1 cellular context compared by ENCODE assay signal in the genomic region with DNA sequence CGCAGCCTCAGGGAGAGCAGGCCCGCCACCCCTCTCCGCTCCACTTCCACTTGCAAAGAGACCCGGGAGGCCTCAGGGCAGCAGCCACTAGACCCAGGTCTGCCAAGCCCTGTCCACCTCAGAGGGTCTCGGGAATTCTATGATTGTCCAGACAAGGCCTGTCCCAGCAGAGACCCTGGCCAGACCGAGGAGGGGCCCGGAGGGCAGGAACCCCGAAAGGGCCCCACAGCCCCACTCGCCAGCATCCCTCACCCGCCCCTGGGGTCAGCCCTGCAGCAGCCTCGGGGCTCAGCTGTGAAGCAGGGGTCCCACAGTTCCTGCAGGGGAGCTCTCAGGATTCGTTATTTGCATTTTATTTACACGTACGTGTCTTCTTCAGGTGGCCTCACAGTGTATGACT.
TF ChIP-seq lines count a peak whose summit lies in the region.

No MANE protein-coding gene starts in this region.

TF ChIP-seq in GM23338, 12 proteins besides CTCF, POLR2A, EP300 and RAD21:
- TF ChIP-seq STAT1 (IDR thresholded peaks at IDR 0.05; ENCODE audit: unreplicated experiment): no peak
- TF ChIP-seq, protein P1, sequence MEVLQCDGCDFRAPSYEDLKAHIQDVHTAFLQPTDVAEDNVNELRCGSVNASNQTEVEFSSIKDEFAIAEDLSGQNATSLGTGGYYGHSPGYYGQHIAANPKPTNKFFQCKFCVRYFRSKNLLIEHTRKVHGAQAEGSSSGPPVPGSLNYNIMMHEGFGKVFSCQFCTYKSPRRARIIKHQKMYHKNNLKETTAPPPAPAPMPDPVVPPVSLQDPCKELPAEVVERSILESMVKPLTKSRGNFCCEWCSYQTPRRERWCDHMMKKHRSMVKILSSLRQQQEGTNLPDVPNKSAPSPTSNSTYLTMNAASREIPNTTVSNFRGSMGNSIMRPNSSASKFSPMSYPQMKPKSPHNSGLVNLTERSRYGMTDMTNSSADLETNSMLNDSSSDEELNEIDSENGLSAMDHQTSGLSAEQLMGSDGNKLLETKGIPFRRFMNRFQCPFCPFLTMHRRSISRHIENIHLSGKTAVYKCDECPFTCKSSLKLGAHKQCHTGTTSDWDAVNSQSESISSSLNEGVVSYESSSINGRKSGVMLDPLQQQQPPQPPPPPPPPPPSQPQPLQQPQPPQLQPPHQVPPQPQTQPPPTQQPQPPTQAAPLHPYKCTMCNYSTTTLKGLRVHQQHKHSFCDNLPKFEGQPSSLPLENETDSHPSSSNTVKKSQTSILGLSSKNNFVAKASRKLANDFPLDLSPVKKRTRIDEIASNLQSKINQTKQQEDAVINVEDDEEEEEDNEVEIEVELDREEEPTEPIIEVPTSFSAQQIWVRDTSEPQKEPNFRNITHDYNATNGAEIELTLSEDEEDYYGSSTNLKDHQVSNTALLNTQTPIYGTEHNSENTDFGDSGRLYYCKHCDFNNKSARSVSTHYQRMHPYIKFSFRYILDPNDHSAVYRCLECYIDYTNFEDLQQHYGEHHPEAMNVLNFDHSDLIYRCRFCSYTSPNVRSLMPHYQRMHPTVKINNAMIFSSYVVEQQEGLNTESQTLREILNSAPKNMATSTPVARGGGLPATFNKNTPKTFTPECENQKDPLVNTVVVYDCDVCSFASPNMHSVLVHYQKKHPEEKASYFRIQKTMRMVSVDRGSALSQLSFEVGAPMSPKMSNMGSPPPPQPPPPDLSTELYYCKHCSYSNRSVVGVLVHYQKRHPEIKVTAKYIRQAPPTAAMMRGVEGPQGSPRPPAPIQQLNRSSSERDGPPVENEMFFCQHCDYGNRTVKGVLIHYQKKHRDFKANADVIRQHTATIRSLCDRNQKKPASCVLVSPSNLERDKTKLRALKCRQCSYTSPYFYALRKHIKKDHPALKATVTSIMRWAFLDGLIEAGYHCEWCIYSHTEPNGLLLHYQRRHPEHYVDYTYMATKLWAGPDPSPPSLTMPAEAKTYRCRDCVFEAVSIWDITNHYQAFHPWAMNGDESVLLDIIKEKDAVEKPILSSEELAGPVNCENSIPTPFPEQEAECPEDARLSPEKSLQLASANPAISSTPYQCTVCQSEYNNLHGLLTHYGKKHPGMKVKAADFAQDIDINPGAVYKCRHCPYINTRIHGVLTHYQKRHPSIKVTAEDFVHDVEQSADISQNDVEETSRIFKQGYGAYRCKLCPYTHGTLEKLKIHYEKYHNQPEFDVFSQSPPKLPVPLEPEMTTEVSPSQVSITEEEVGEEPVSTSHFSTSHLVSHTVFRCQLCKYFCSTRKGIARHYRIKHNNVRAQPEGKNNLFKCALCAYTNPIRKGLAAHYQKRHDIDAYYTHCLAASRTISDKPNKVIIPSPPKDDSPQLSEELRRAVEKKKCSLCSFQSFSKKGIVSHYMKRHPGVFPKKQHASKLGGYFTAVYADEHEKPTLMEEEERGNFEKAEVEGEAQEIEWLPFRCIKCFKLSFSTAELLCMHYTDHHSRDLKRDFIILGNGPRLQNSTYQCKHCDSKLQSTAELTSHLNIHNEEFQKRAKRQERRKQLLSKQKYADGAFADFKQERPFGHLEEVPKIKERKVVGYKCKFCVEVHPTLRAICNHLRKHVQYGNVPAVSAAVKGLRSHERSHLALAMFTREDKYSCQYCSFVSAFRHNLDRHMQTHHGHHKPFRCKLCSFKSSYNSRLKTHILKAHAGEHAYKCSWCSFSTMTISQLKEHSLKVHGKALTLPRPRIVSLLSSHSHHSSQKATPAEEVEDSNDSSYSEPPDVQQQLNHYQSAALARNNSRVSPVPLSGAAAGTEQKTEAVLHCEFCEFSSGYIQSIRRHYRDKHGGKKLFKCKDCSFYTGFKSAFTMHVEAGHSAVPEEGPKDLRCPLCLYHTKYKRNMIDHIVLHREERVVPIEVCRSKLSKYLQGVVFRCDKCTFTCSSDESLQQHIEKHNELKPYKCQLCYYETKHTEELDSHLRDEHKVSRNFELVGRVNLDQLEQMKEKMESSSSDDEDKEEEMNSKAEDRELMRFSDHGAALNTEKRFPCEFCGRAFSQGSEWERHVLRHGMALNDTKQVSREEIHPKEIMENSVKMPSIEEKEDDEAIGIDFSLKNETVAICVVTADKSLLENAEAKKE (CRISPR knock-in tag; IDR thresholded peaks at IDR 0.05): no peak
- TF ChIP-seq EZH2phosphoT487 (IDR thresholded peaks at IDR 0.05; ENCODE audit: unreplicated experiment): no peak
- no peak for TF ChIP-seq ZNF114 (CRISPR knock-in tag; IDR thresholded peaks at IDR 0.05)
- TF ChIP-seq NANOG (IDR thresholded peaks at IDR 0.05; ENCODE audit: borderline replicate concordance): no peak
- TF ChIP-seq ZNF331 (CRISPR knock-in tag; IDR thresholded peaks at IDR 0.05; ENCODE audit: low read depth): no peak
- TF ChIP-seq EZH2 (IDR thresholded peaks at IDR 0.05; ENCODE audit: low read depth, unreplicated experiment): no peak
- TF ChIP-seq JUNB (IDR thresholded peaks at IDR 0.05; ENCODE audit: unreplicated experiment): no peak
- TF ChIP-seq, protein P2, sequence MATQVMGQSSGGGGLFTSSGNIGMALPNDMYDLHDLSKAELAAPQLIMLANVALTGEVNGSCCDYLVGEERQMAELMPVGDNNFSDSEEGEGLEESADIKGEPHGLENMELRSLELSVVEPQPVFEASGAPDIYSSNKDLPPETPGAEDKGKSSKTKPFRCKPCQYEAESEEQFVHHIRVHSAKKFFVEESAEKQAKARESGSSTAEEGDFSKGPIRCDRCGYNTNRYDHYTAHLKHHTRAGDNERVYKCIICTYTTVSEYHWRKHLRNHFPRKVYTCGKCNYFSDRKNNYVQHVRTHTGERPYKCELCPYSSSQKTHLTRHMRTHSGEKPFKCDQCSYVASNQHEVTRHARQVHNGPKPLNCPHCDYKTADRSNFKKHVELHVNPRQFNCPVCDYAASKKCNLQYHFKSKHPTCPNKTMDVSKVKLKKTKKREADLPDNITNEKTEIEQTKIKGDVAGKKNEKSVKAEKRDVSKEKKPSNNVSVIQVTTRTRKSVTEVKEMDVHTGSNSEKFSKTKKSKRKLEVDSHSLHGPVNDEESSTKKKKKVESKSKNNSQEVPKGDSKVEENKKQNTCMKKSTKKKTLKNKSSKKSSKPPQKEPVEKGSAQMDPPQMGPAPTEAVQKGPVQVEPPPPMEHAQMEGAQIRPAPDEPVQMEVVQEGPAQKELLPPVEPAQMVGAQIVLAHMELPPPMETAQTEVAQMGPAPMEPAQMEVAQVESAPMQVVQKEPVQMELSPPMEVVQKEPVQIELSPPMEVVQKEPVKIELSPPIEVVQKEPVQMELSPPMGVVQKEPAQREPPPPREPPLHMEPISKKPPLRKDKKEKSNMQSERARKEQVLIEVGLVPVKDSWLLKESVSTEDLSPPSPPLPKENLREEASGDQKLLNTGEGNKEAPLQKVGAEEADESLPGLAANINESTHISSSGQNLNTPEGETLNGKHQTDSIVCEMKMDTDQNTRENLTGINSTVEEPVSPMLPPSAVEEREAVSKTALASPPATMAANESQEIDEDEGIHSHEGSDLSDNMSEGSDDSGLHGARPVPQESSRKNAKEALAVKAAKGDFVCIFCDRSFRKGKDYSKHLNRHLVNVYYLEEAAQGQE (IDR thresholded peaks at IDR 0.05; ENCODE audit: unreplicated experiment): no peak
- no peak for TF ChIP-seq CREB1 (CRISPR knock-in tag; IDR thresholded peaks at IDR 0.05; ENCODE audit: low read depth)
- TF ChIP-seq, protein P3, sequence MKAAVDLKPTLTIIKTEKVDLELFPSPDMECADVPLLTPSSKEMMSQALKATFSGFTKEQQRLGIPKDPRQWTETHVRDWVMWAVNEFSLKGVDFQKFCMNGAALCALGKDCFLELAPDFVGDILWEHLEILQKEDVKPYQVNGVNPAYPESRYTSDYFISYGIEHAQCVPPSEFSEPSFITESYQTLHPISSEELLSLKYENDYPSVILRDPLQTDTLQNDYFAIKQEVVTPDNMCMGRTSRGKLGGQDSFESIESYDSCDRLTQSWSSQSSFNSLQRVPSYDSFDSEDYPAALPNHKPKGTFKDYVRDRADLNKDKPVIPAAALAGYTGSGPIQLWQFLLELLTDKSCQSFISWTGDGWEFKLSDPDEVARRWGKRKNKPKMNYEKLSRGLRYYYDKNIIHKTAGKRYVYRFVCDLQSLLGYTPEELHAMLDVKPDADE (IDR thresholded peaks at IDR 0.05): no peak
- no peak for TF ChIP-seq POLR2AphosphoS5 (IDR thresholded peaks at IDR 0.05; ENCODE audit: low read depth)
